8 cellular contexts compared by ENCODE assay signal in genomic region chr1:171743014-171743870, GRCh38. TPM values are rescaled to one million over a fixed set of nuclear protein-coding genes. Genes with fewer than 3 reads are reported as not detected.
DNase-seq lines count a peak whose midpoint lies in the region; ATAC-seq and TF ChIP-seq lines count a peak whose summit lies in the region.

No MANE protein-coding gene starts in this region.

- H3K4me1 ChIP-seq in HUES48 (ENCODE audit: control insufficient read depth, insufficient read depth, low read length) = peaks cover 25% of the 10 kb centered on the region

- no peaks in the 10 kb centered on the region for H3K36me3 ChIP-seq in BJ (ENCODE audit: control insufficient read depth, insufficient read depth, low read length)
- no peaks in the 10 kb centered on the region for H3K36me3 ChIP-seq in HUES48 (ENCODE audit: control insufficient read depth, insufficient read depth, low read length)

- H3K27ac ChIP-seq in HUES48 (ENCODE audit: low read depth, low read length) = peak overlapping the region; percentile 91

- no peaks in the 10 kb centered on the region for H3K27me3 Mint-ChIP-seq in activated CD8-positive, alpha-beta T cell treated with anti-CD3 and anti-CD28 coated beads, Interleukin-2, amount 10 ng/mL, durations not matched to agents 7 days and 5 days (ENCODE audit: low read depth)
- H3K27me3 Mint-ChIP-seq in osteocyte (ENCODE audit: unreplicated experiment) = no peaks in the 10 kb centered on the region

- no peaks in the 10 kb centered on the region for H3K9me3 ChIP-seq in HUES48 (ENCODE audit: control insufficient read depth, insufficient read depth, low read length)

- H3K4me1 Mint-ChIP-seq in activated CD8-positive, alpha-beta T cell treated with anti-CD3 and anti-CD28 coated beads, Interleukin-2, amount 10 ng/mL, durations not matched to agents 7 days and 5 days (ENCODE audit: low read depth) = peaks cover 48% of the 10 kb centered on the region
- peaks cover 29% of the 10 kb centered on the region for H3K4me1 Mint-ChIP-seq in osteocyte (ENCODE audit: unreplicated experiment)

- no peaks in the 10 kb centered on the region for H3K27me3 ChIP-seq in BJ (ENCODE audit: control insufficient read depth, insufficient read depth, low read length)
- no peaks in the 10 kb centered on the region for H3K27me3 ChIP-seq in HUES48 (ENCODE audit: control insufficient read depth, insufficient read depth, low read length)

- peak overlapping the region; percentile 99 for H3K27ac Mint-ChIP-seq in activated CD8-positive, alpha-beta T cell treated with anti-CD3 and anti-CD28 coated beads, Interleukin-2, amount 10 ng/mL, durations not matched to agents 7 days and 5 days
- H3K27ac Mint-ChIP-seq in osteocyte (ENCODE audit: unreplicated experiment) = peak overlapping the region; percentile 98

- peaks cover 11% of the 10 kb centered on the region for H3K36me3 Mint-ChIP-seq in activated CD8-positive, alpha-beta T cell treated with anti-CD3 and anti-CD28 coated beads, Interleukin-2, amount 10 ng/mL, durations not matched to agents 7 days and 5 days (ENCODE audit: low read depth)
- peaks cover 5% of the 10 kb centered on the region for H3K36me3 Mint-ChIP-seq in osteocyte (ENCODE audit: unreplicated experiment)

- TF ChIP-seq CTCF in BJ (IDR thresholded peaks at IDR 0.05; ENCODE audit: insufficient read depth, low read depth, low read length) (no peak), fibroblast of villous mesenchyme (IDR thresholded peaks at IDR 0.05; ENCODE audit: insufficient read depth, low read depth, low read length) (no peak), osteocyte (IDR thresholded peaks at IDR 0.05) (no peak)

- no peak for DNase-seq in BJ (ENCODE audit: low read depth)
- DNase-seq in activated CD8-positive, alpha-beta T cell treated with anti-CD3 and anti-CD28 coated beads, Interleukin-2, amount 10 ng/mL, durations not matched to agents 7 days and 5 days = no peak
- peak; percentile 76 for DNase-seq in fibroblast of villous mesenchyme (ENCODE audit: low read depth)
- no peak for DNase-seq in osteocyte (ENCODE audit: extremely low spot score, unreplicated experiment)
- DNase-seq in activated CD8-positive, alpha-beta memory T cell treated with anti-CD3 and anti-CD28 coated beads, Interleukin-2, amount 50 U/mL, for 4 hours = no peak

- POLR2A ChIA-PET in BJ (lab: Charles Lee) = interaction anchor here (0.5 to 1.9 kb wide), 5 partner anchors 11 to 1153 kb away, joined by 3 to 6 read pairs (median 4); no protein-coding TSS in a partner anchor
- POLR2A ChIA-PET in activated CD8-positive, alpha-beta T cell treated with anti-CD3 and anti-CD28 coated beads, Interleukin-2, amount 10 ng/mL, durations not matched to agents 7 days and 5 days (lab: Charles Lee) = interaction anchor here (0.6 to 4.2 kb wide), 7 partner anchors 11 to 257 kb away, joined by 3 to 35 read pairs (median 6); partner anchors contain the start of genes METTL13 and PRRC2C

- no peaks in the 10 kb centered on the region for H3K9me3 Mint-ChIP-seq in activated CD8-positive, alpha-beta T cell treated with anti-CD3 and anti-CD28 coated beads, Interleukin-2, amount 10 ng/mL, durations not matched to agents 7 days and 5 days (ENCODE audit: insufficient read depth)
- H3K9me3 Mint-ChIP-seq in osteocyte (ENCODE audit: unreplicated experiment) = no peaks in the 10 kb centered on the region

- peak overlapping the region; percentile 98 for H3K4me3 Mint-ChIP-seq in activated CD8-positive, alpha-beta T cell treated with anti-CD3 and anti-CD28 coated beads, Interleukin-2, amount 10 ng/mL, durations not matched to agents 7 days and 5 days
- peak overlapping the region; percentile 96 for H3K4me3 Mint-ChIP-seq in osteocyte (ENCODE audit: unreplicated experiment)

- CTCF ChIA-PET in BJ (lab: Yijun Ruan, JAX) = interaction anchor here (0.7 to 2.1 kb wide), 10 partner anchors 11 to 399 kb away, joined by 3 to 7 read pairs (median 4); no protein-coding TSS in a partner anchor
- CTCF ChIA-PET in activated CD8-positive, alpha-beta T cell treated with anti-CD3 and anti-CD28 coated beads, Interleukin-2, amount 10 ng/mL, durations not matched to agents 7 days and 5 days (lab: Charles Lee) = interaction anchor here (0.8 to 7.0 kb wide), 14 partner anchors 22 to 259 kb away, joined by 3 to 48 read pairs (median 4); partner anchors contain the start of gene METTL13

- ATAC-seq in activated CD8-positive, alpha-beta T cell treated with anti-CD3 and anti-CD28 coated beads, Interleukin-2, amount 10 ng/mL, durations not matched to agents 7 days and 5 days = no peak
- ATAC-seq in GM19467 (IDR thresholded peaks at IDR 0.05; ENCODE audit: unreplicated experiment) = no peak
- no peak for ATAC-seq in HG03521 (IDR thresholded peaks at IDR 0.05; ENCODE audit: unreplicated experiment)

- peak overlapping the region; percentile 66 for H3K4me3 ChIP-seq in BJ (ENCODE audit: low read depth, low read length)
- H3K4me3 ChIP-seq in HUES48 (ENCODE audit: low read depth, low read length) = peak overlapping the region; percentile 100
- H3K4me3 ChIP-seq in fibroblast of villous mesenchyme (ENCODE audit: low read depth, low read length) = peak overlapping the region; percentile 92

- H3K9ac ChIP-seq in HUES48 (ENCODE audit: low read depth, low read length) = no peak overlapping the region

RNA-seq across cellular contexts. Expression of gene VAMP4, which starts 1.4 kb away (rescaled TPM):
- polyA plus RNA-seq in BJ (2011; rRNA removed) = 4.5 and 9.9 TPM in 2 replicates
- 1.8 and 2.0 TPM in 2 replicates for polyA minus RNA-seq in BJ (2011; rRNA and poly(A)+ RNA removed)
- total RNA-seq in activated CD8-positive, alpha-beta T cell treated with anti-CD3 and anti-CD28 coated beads, Interleukin-2, amount 10 ng/mL, durations not matched to agents 7 days and 5 days = 10 to 100 TPM; 12.2 to 13.0 TPM
- total RNA-seq in fibroblast of villous mesenchyme = 7.3 and 7.7 TPM in 2 replicates
- 11.4 and 14.5 TPM in 2 replicates for total RNA-seq in osteocyte

RNA-seq across cellular contexts. Expression of gene METTL13, which starts 38.2 kb away (rescaled TPM):
- 25.9 and 30.1 TPM in 2 replicates for polyA plus RNA-seq in BJ (2011; rRNA removed)
- polyA minus RNA-seq in BJ (2011; rRNA and poly(A)+ RNA removed) = 16.9 and 27.4 TPM in 2 replicates
- total RNA-seq in activated CD8-positive, alpha-beta T cell treated with anti-CD3 and anti-CD28 coated beads, Interleukin-2, amount 10 ng/mL, durations not matched to agents 7 days and 5 days = 10 to 100 TPM; 38.5 to 44.5 TPM
- total RNA-seq in fibroblast of villous mesenchyme (11.9 and 13.0 TPM in 2 replicates), osteocyte (22.0 and 30.6 TPM in 2 replicates)
